11 cellular contexts compared by ENCODE assay signal in genomic region chr3:179449621-179450020, GRCh38. TPM values are rescaled to one million over a fixed set of nuclear protein-coding genes. Genes with fewer than 3 reads are reported as not detected.
DNase-seq lines count a peak whose midpoint lies in the region; ATAC-seq and TF ChIP-seq lines count a peak whose summit lies in the region.
"Had no signal": no experiment of that assay in that cellular context is flagged by ENCODE, and none has a peak within 500 bp of the region (broad histone marks: within the 10 kb centered on the region; RNA-seq: fewer than 3 reads in every experiment).

No MANE protein-coding gene starts in this region.

- H3K27me3 Mint-ChIP-seq in brain, result peaks cover 18% of the 10 kb centered on the region
- H3K27me3 Mint-ChIP-seq in mesothelial cell of epicardium (ENCODE audit: low read depth), result peaks cover 2% of the 10 kb centered on the region

- peak overlapping the region; percentile 96 for H3K27ac ChIP-seq in left ventricle myocardium inferior (replicated peaks)
- peak overlapping the region; percentile 92 to 95 for H3K27ac ChIP-seq in uterus
- H3K27ac ChIP-seq: PC-9 had no signal

- H3K4me1 ChIP-seq in left ventricle myocardium inferior, result peaks cover 62% of the 10 kb centered on the region
- no peaks in the 10 kb centered on the region for H3K4me1 ChIP-seq in uterus

- H3K4me3 ChIP-seq in left ventricle myocardium inferior (peak overlapping the region; percentile 82), uterus (peak overlapping the region; percentile 59 to 75)

- H3K4me1 Mint-ChIP-seq in brain (peaks cover 66% of the 10 kb centered on the region), mesothelial cell of epicardium (peaks cover 50% of the 10 kb centered on the region)

- H3K36me3 ChIP-seq in left ventricle myocardium inferior (no peaks in the 10 kb centered on the region), uterus (no peaks in the 10 kb centered on the region)

- TF ChIP-seq CTCF in left ventricle myocardium inferior (IDR thresholded peaks at IDR 0.05; ENCODE audit: borderline replicate concordance) (no peak), brain (conservative IDR thresholded peaks at IDR 0.05) (no peak), mesothelial cell of epicardium (IDR thresholded peaks at IDR 0.05; ENCODE audit: unreplicated experiment) (no peak), uterus (IDR thresholded peaks at IDR 0.05) (no peak)

- no peaks in the 10 kb centered on the region for H3K27me3 ChIP-seq in left ventricle myocardium inferior (ENCODE audit: low read depth)
- no peaks in the 10 kb centered on the region for H3K27me3 ChIP-seq in uterus

- H3K9me3 ChIP-seq in left ventricle myocardium inferior (replicated peaks), result no peaks in the 10 kb centered on the region
- H3K9me3 ChIP-seq in uterus, result no peaks in the 10 kb centered on the region

- DNase-seq in left ventricle myocardium inferior, result no peak
- DNase-seq in Right ventricle myocardium superior, result no peak
- no peak for DNase-seq in mesothelial cell of epicardium (ENCODE audit: low spot score in 2 of 2, unreplicated experiment in 2 of 2)
- DNase-seq in uterus, result no peak
- no peak for DNase-seq in GM19238 (ENCODE audit: insufficient read length, low spot score)
- DNase-seq in SHP77 treated with DMSO at 0.1 percent for 48 hours (lab: John Stamatoyannopoulos, UW), result no peak
- no peak for DNase-seq in hypothalamus (lab: John Stamatoyannopoulos, UW)
- DNase-seq: activated naive CD4-positive, alpha-beta T cell treated with anti-CD3 and anti-CD28 coated beads, Interleukin-2, amount 10 ng/mL, durations not matched to agents 7 days and 5 days; PC-9; stimulated activated naive CD4-positive, alpha-beta T cell treated with Interleukin-2 at 50 U/mL for 16 hours had no signal

- intact Hi-C loops in left ventricle myocardium inferior (cut with micrococcal nuclease) (no loop called here), Right ventricle myocardium superior (cut with DNase I) (no loop called here), uterus (cut with DNase I; ENCODE audit: low total_unique reads) (loop anchor here (10.0 kb wide), 1 partner anchor 115 kb away; the partner anchor contains the start of gene ACTL6A)

- H3K36me3 Mint-ChIP-seq in brain, result peaks cover 16% of the 10 kb centered on the region
- H3K36me3 Mint-ChIP-seq in mesothelial cell of epicardium, result no peaks in the 10 kb centered on the region
- H3K36me3 Mint-ChIP-seq: activated naive CD4-positive, alpha-beta T cell treated with anti-CD3 and anti-CD28 coated beads, Interleukin-2, amount 10 ng/mL, durations not matched to agents 7 days and 5 days had no signal

- H3K9me3 Mint-ChIP-seq in brain (no peaks in the 10 kb centered on the region), mesothelial cell of epicardium (no peaks in the 10 kb centered on the region)
- H3K9me3 Mint-ChIP-seq: activated naive CD4-positive, alpha-beta T cell treated with anti-CD3 and anti-CD28 coated beads, Interleukin-2, amount 10 ng/mL, durations not matched to agents 7 days and 5 days had no signal

- ATAC-seq in Right ventricle myocardium superior (ENCODE audit: poor library complexity), result no peak

- H3K4me3 Mint-ChIP-seq in brain, result peak overlapping the region; percentile 88 to 97 (median 93)
- H3K4me3 Mint-ChIP-seq in mesothelial cell of epicardium, result peak overlapping the region; percentile 86

- TF ChIP-seq POLR2A in uterus (IDR thresholded peaks at IDR 0.05), result no peak

- H3K27ac Mint-ChIP-seq in brain, result peak overlapping the region in 4 of 5 experiments; percentile 26 to 98 (median 44)
- H3K27ac Mint-ChIP-seq in mesothelial cell of epicardium, result no peak overlapping the region
- H3K27ac Mint-ChIP-seq: activated naive CD4-positive, alpha-beta T cell treated with anti-CD3 and anti-CD28 coated beads, Interleukin-2, amount 10 ng/mL, durations not matched to agents 7 days and 5 days had no signal

RNA-seq across cellular contexts. Expression of gene GNB4, which starts 1.6 kb away (rescaled TPM):
- total RNA-seq in left ventricle myocardium inferior (11.9 TPM), Right ventricle myocardium superior (13.6 TPM), mesothelial cell of epicardium (18.7 to 19.1 TPM (median 19.1 TPM) in 3 replicates), uterus (100 to 1,000 TPM in 1 of 4 donors, 10 to 100 TPM in 3; 18.2 to 110 (median 47.8) TPM)
- polyA plus RNA-seq in brain (ENCODE audit: insufficient read depth, low read depth, low replicate concordance), result 3.4 TPM
